Comparison of ENCODE assay signal across 11 cellular contexts in the genomic region with DNA sequence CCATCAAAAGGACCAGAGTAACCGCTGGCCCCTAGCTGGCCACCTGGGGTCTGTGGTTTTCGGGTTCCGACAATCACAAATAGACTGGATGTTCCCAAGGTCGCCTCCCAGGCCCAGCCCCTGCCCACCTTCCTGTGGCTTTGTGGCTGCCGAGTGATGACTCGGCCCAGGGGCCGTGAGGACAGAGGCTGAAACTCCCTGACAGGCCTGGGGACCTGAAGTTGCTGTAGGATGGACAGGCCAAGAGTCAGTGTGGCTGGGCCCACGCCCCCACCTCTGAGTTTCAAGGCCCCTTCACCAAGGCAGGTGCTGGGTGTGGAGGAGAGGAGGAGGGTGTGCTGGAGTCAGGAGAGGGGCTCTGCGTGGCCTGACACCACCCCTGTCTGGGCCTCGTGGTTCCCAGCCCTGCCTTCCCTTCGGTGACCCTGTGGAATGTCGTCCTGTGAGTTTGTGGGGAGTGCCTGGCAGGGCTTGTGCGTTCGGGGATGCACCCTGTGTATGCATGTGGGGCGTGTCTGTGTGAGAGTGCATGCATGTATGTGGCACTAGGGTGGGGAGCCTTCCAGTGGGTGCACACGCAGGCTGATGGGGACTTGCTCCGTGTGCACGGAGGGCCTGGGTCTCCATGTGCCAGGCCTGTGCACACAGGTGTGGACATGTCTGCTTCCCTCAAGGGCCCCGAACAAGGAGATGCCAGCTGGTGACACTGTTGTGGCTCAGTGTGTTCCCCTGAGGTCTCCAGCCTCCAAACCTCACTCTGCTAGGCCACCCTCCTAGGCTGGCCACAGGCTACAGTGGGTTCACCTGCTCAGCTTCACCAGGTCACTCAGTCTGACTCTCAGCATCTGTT. TPM values are rescaled to one million over a fixed set of nuclear protein-coding genes. Genes with fewer than 3 reads are reported as not detected.
DNase-seq lines count a peak whose midpoint lies in the region; ATAC-seq and TF ChIP-seq lines count a peak whose summit lies in the region.
"Had no signal": no experiment of that assay in that cellular context is flagged by ENCODE, and none has a peak within 500 bp of the region (broad histone marks: within the 10 kb centered on the region; RNA-seq: fewer than 3 reads in every experiment).

No MANE protein-coding gene starts in this region.

- in situ Hi-C loops in IMR-90 (cut with MboI; ENCODE audit: low sequenced_read_pairs) = no loop called here

- no TSS peak for BruUV-seq in IMR-90 (replicated peaks; lab: Mats Ljungman, UMichigan)

- H3K79me2 ChIP-seq in trophoblast cell (ENCODE audit: control insufficient read depth, insufficient read depth, low read length, poor library complexity) = peaks cover 1% of the 10 kb centered on the region

- peak overlapping the region; percentile 35 for H2AK9ac ChIP-seq in IMR-90 (replicated peaks; ENCODE audit: low read depth, low read length, poor library complexity)

- no peaks in the 10 kb centered on the region for H3K79me1 ChIP-seq in IMR-90 (ENCODE audit: low read depth in 1 of 2, low read length in 2 of 2)
- peaks cover 22% of the 10 kb centered on the region for H3K79me1 ChIP-seq in trophoblast cell (ENCODE audit: low read length)

- no peaks in the 10 kb centered on the region for H4K20me1 ChIP-seq in IMR-90 (ENCODE audit: insufficient read depth, low read length)

- no peak overlapping the region for H3K14ac ChIP-seq in IMR-90 (replicated peaks; ENCODE audit: low read depth, low read length)
- H3K14ac ChIP-seq in trophoblast cell (ENCODE audit: low read length) = peak overlapping the region; percentile 20

- H2BK15ac ChIP-seq in IMR-90 (ENCODE audit: low read depth, low read length) = no peak overlapping the region

- H3K4me1 Mint-ChIP-seq in endodermal cell = peaks cover 6% of the 10 kb centered on the region

- H4K91ac ChIP-seq in IMR-90 (ENCODE audit: insufficient read depth, low read depth, low read length) (no peak overlapping the region), trophoblast cell (ENCODE audit: low read depth, low read length) (peak overlapping the region; percentile 84)

- no peaks in the 10 kb centered on the region for H3K36me3 ChIP-seq in IMR-90 (ENCODE audit: control insufficient read depth, insufficient read depth, low read length)
- H3K36me3 ChIP-seq in endodermal cell (ENCODE audit: control insufficient read depth, insufficient read depth, low read length) = no peaks in the 10 kb centered on the region
- H3K36me3 ChIP-seq in trophoblast cell (ENCODE audit: control insufficient read depth in 1 of 2, insufficient read depth in 2 of 2, low read length in 2 of 2) = no peaks in the 10 kb centered on the region
- H3K36me3 ChIP-seq: right atrium auricular region had no signal

- no peaks in the 10 kb centered on the region; the same call in 1 of the 2 replicates for H3K9me1 ChIP-seq in IMR-90 (ENCODE audit: insufficient read depth, low read length)

- peaks cover 4% of the 10 kb centered on the region for H3K27me3 Mint-ChIP-seq in endodermal cell (ENCODE audit: insufficient read depth)

- dilution Hi-C loops in IMR-90 (cut with HindIII; ENCODE audit: low sequenced_read_pairs, unreplicated experiment) = no loop called here

- TF ChIP-seq CTCF in GM12865 (IDR thresholded peaks at IDR 0.05; ENCODE audit: insufficient read depth, low read depth, low read length, missing control alignments) (no peak), IMR-90 (conservative IDR thresholded peaks at IDR 0.05; ENCODE audit: low read depth, low read length) (no peak), endodermal cell (conservative IDR thresholded peaks at IDR 0.05) (no peak)

- intact Hi-C loops in IMR-90 (cut with micrococcal nuclease) = no loop called here

- TF ChIP-seq POLR2A in IMR-90 (IDR thresholded peaks at IDR 0.05; ENCODE audit: low read depth, low read length) = no peak

- H3K27ac ChIP-seq in IMR-90 (ENCODE audit: insufficient read depth, low read length) = no peak overlapping the region
- no peak overlapping the region for H3K27ac ChIP-seq in endodermal cell (ENCODE audit: low read depth, low read length)
- H3K27ac ChIP-seq in trophoblast cell (ENCODE audit: low read depth, low read length) = no peak overlapping the region
- H3K27ac ChIP-seq: right atrium auricular region had no signal

- no peaks in the 10 kb centered on the region for H3K36me3 Mint-ChIP-seq in endodermal cell (ENCODE audit: low read depth)
- H3K36me3 Mint-ChIP-seq: T-cell had no signal

- ATAC-seq in IMR-90 (ENCODE audit: low read depth) = no peak
- ATAC-seq in HG02852 (IDR thresholded peaks at IDR 0.05; ENCODE audit: unreplicated experiment) = no peak
- no peak for ATAC-seq in GM19395 (IDR thresholded peaks at IDR 0.05; ENCODE audit: unreplicated experiment)
- ATAC-seq: T-cell had no signal

- H4K8ac ChIP-seq in IMR-90 (ENCODE audit: low read depth in 2 of 2, low read length in 2 of 2) (no peak overlapping the region), trophoblast cell (ENCODE audit: low read depth, low read length) (peak overlapping the region; percentile 45)

- H2BK120ac ChIP-seq in IMR-90 (ENCODE audit: low read depth, low read length) (no peak overlapping the region), trophoblast cell (ENCODE audit: insufficient read depth, low read length, poor library complexity) (peak overlapping the region; percentile 39)

- WGBS in IMR-90 (ENCODE audit: extremely low coverage in 2 of 2, insufficient read length in 1 of 2), 2 experiments = 73% methylated on average over 12 of the region's 19 CpGs; no CpG with 5 or more reads in 1 of the 2 experiments
- 89 to 91% methylated on average over 12 to 19 of the region's 19 CpGs for WGBS in endodermal cell (ENCODE audit: insufficient coverage in 1 of 2, insufficient read length in 1 of 2), 2 experiments
- WGBS in trophoblast cell (ENCODE audit: extremely low coverage, insufficient coverage, insufficient read length) = no CpG with 5 or more reads among the region's 19 CpGs

- no peak overlapping the region for H3K4ac ChIP-seq in IMR-90 (ENCODE audit: low read depth, low read length)
- H3K4ac ChIP-seq in trophoblast cell (ENCODE audit: low read depth, low read length) = no peak overlapping the region

- H3K56ac ChIP-seq in IMR-90 (ENCODE audit: extremely low read depth, insufficient read depth, low read length) = no peak overlapping the region

- H3K9me3 Mint-ChIP-seq in endodermal cell = peaks cover 3% of the 10 kb centered on the region
- H3K9me3 Mint-ChIP-seq: T-cell had no signal

- no peak overlapping the region for H3K4me2 ChIP-seq in IMR-90 (ENCODE audit: low read depth, low read length)
- no peak overlapping the region for H3K4me2 ChIP-seq in trophoblast cell (ENCODE audit: low read length)

- no peak overlapping the region for H3K4me3 Mint-ChIP-seq in endodermal cell

- H3K23ac ChIP-seq in IMR-90 (ENCODE audit: low read depth, low read length) (no peak overlapping the region), trophoblast cell (ENCODE audit: low read length) (no peak overlapping the region)

- H2BK5ac ChIP-seq in IMR-90 (ENCODE audit: low read depth, low read length, poor library complexity, severe bottlenecking) (no peak overlapping the region), trophoblast cell (ENCODE audit: low read depth, low read length, poor library complexity) (no peak overlapping the region)

- H4K12ac ChIP-seq in trophoblast cell (ENCODE audit: low read depth, low read length) = no peak overlapping the region

- POLR2A ChIA-PET in IMR-90 (lab: Charles Lee; ENCODE audit: unreplicated experiment) = no interaction called here

- H2BK20ac ChIP-seq in IMR-90 (ENCODE audit: low read depth, low read length) = no peak overlapping the region

- no peak overlapping the region for H4K5ac ChIP-seq in IMR-90 (ENCODE audit: low read depth, low read length)

- H3K4me1 ChIP-seq in IMR-90 (ENCODE audit: control insufficient read depth, insufficient read depth, low read length) = no peaks in the 10 kb centered on the region
- no peaks in the 10 kb centered on the region for H3K4me1 ChIP-seq in endodermal cell (ENCODE audit: control insufficient read depth, insufficient read depth, low read length)
- peaks cover 25 to 28% of the 10 kb centered on the region in 2 experiments for H3K4me1 ChIP-seq in trophoblast cell (ENCODE audit: control insufficient read depth in 1 of 2, insufficient read depth in 2 of 2, low read length in 2 of 2)
- H3K4me1 ChIP-seq: right atrium auricular region had no signal

- H2AK5ac ChIP-seq in IMR-90 (ENCODE audit: low read depth, low read length) (no peak overlapping the region), trophoblast cell (ENCODE audit: low read length) (peak overlapping the region; percentile 42)

- H3K27me3 ChIP-seq in IMR-90 (ENCODE audit: control insufficient read depth, insufficient read depth, low read length) (peaks cover 12% of the 10 kb centered on the region), endodermal cell (ENCODE audit: control insufficient read depth, insufficient read depth, low read length, poor library complexity, severe bottlenecking) (no peaks in the 10 kb centered on the region), trophoblast cell (ENCODE audit: insufficient read depth, low read length) (no peaks in the 10 kb centered on the region)
- H3K27me3 ChIP-seq: right atrium auricular region had no signal

- TF ChIP-seq RAD21 in IMR-90 (IDR thresholded peaks at IDR 0.05; ENCODE audit: low read length) = no peak

- H3K4me3 ChIP-seq in GM12865 (ENCODE audit: low read depth, low read length) (peak overlapping the region; percentile 65), IMR-90 (ENCODE audit: insufficient read depth, low read depth, low read length) (no peak overlapping the region), endodermal cell (ENCODE audit: low read length) (no peak overlapping the region), trophoblast cell (ENCODE audit: low read depth, low read length) (peak overlapping the region; percentile 2)
- H3K4me3 ChIP-seq: right atrium auricular region had no signal

- DNase-seq in GM12865 (ENCODE audit: low read depth) = no peak
- DNase-seq in IMR-90 = no peak
- DNase-seq in endodermal cell = peak; percentile 51
- peak in 1 of 2 donors; percentile 33 for DNase-seq in trophoblast cell
- no peak for DNase-seq in NK-92 treated with Interleukin-12 subunit alpha and Interleukin-12 subunit beta, amount 100 ng/mL, for 24 hours (lab: John Stamatoyannopoulos, UW)
- DNase-seq in DMS79 treated with DMSO at 0.1 percent for 48 hours (lab: John Stamatoyannopoulos, UW) = no peak
- DNase-seq: T-cell had no signal

- CTCF ChIA-PET in IMR-90 (lab: Yijun Ruan, JAX) = no interaction called here

- no peak overlapping the region for H2AFZ ChIP-seq in IMR-90 (replicated peaks; ENCODE audit: low read length, poor library complexity)
- H2AFZ ChIP-seq in trophoblast cell (ENCODE audit: insufficient read depth, low read length, poor library complexity) = no peak overlapping the region

- no peaks in the 10 kb centered on the region for H3K9me3 ChIP-seq in IMR-90 (ENCODE audit: control insufficient read depth, insufficient read depth, low read length)
- H3K9me3 ChIP-seq in endodermal cell (ENCODE audit: control insufficient read depth, low read length) = no peaks in the 10 kb centered on the region
- no peaks in the 10 kb centered on the region for H3K9me3 ChIP-seq in trophoblast cell (ENCODE audit: insufficient read depth, low read depth, low read length)
- H3K9me3 ChIP-seq: right atrium auricular region had no signal

- peak overlapping the region; percentile 38 for H2BK12ac ChIP-seq in trophoblast cell (ENCODE audit: low read length)

- no peak overlapping the region for H3K27ac Mint-ChIP-seq in endodermal cell
- H3K27ac Mint-ChIP-seq: T-cell had no signal

- H3K18ac ChIP-seq in IMR-90 (ENCODE audit: low read depth, low read length) (no peak overlapping the region), trophoblast cell (ENCODE audit: low read length) (peak overlapping the region; percentile 8)

- H3K9ac ChIP-seq in IMR-90 (ENCODE audit: low read depth, low read length) (no peak overlapping the region), endodermal cell (ENCODE audit: extremely low read depth, low read length, poor library complexity, severe bottlenecking) (no peak overlapping the region), trophoblast cell (ENCODE audit: low read length) (no peak overlapping the region)

RNA-seq across cellular contexts. Expression of a gene that starts 8.4 kb away (rescaled TPM):
- total RNA-seq in IMR-90 (2012; rRNA removed) (0.28 and 0.36 TPM in 2 replicates), endodermal cell (10 to 100 TPM in 1 of 2 donors, 1 to 10 TPM in 1; 9.0 to 16.7 TPM)
- polyA plus RNA-seq in IMR-90 (2012; rRNA removed) = 1.1 TPM in 2 replicates
- 0.38 and 0.99 TPM in 2 replicates for polyA plus RNA-seq in IMR-90 (2012; cell fraction: cytosol; rRNA removed)
- polyA plus RNA-seq in IMR-90 (2012; cell fraction: nucleus; rRNA removed; ENCODE audit: low replicate concordance) = 1.0 and 1.5 TPM in 2 replicates
- 14.9 TPM for polyA plus RNA-seq in endodermal cell (2013, experiment 1 of 2)
- 12.0 TPM for polyA plus RNA-seq in endodermal cell (2013, experiment 2 of 2)
- 19.8 and 20.9 TPM in 2 replicates for polyA plus RNA-seq in trophoblast cell (2013)
- polyA plus RNA-seq: CD14-positive monocyte had no signal

RNA-seq across cellular contexts. Expression of a gene that starts 48.9 kb away (rescaled TPM):
- total RNA-seq in IMR-90 (2012; rRNA removed) (7.2 and 9.9 TPM in 2 replicates), endodermal cell (10 to 100 TPM; 27.1 to 35.2 TPM)
- 18.8 and 26.0 TPM in 2 replicates for polyA plus RNA-seq in IMR-90 (2012; rRNA removed)
- 32.3 and 42.2 TPM in 2 replicates for polyA plus RNA-seq in IMR-90 (2012; cell fraction: cytosol; rRNA removed)
- 24.3 and 49.5 TPM in 2 replicates for polyA plus RNA-seq in IMR-90 (2012; cell fraction: nucleus; rRNA removed; ENCODE audit: low replicate concordance)
- polyA plus RNA-seq in endodermal cell (2013, experiment 1 of 2) = 24.4 TPM
- 22.6 TPM for polyA plus RNA-seq in endodermal cell (2013, experiment 2 of 2)
- polyA plus RNA-seq in trophoblast cell (2013) = 12.9 and 13.2 TPM in 2 replicates

RNA-seq across cellular contexts. Expression of a gene that starts 53.7 kb away (rescaled TPM):
- total RNA-seq in IMR-90 (2012; rRNA removed) (9.7 and 12.2 TPM in 2 replicates), endodermal cell (10 to 100 TPM; 36.0 to 43.3 TPM)
- polyA plus RNA-seq in IMR-90 (2012; rRNA removed) = 15.0 and 16.9 TPM in 2 replicates
- polyA plus RNA-seq in IMR-90 (2012; cell fraction: cytosol; rRNA removed) = 9.7 and 13.5 TPM in 2 replicates
- polyA plus RNA-seq in IMR-90 (2012; cell fraction: nucleus; rRNA removed; ENCODE audit: low replicate concordance) = 8.6 and 12.3 TPM in 2 replicates
- 28.1 TPM for polyA plus RNA-seq in endodermal cell (2013, experiment 1 of 2)
- polyA plus RNA-seq in endodermal cell (2013, experiment 2 of 2) = 26.6 TPM
- 26.5 and 27.5 TPM in 2 replicates for polyA plus RNA-seq in trophoblast cell (2013)

Comparison
In these comparisons a context has a peak if more than half of its experiments do, and no peak if none do; other contexts are left out.
1. H3K4me3 ChIP-seq: peak in GM12865 (single experiment) and trophoblast cell (single experiment); none in IMR-90 (single experiment) and endodermal cell (single experiment).